In genomic region chr17:19728114-19728495, GRCh38 we compare ENCODE assay signal across 8 cellular contexts. TPM values are rescaled to one million over a fixed set of nuclear protein-coding genes. Genes with fewer than 3 reads are reported as not detected.
DNase-seq lines count a peak whose midpoint lies in the region; ATAC-seq and TF ChIP-seq lines count a peak whose summit lies in the region.

No MANE protein-coding gene starts in this region.

- H3K36me3 ChIP-seq in breast epithelium (no peaks in the 10 kb centered on the region), tibial nerve (no peaks in the 10 kb centered on the region)

- CTCF ChIA-PET in AG04449 (lab: Yijun Ruan, JAX): interaction anchor here (1.1 to 1.8 kb wide), 5 partner anchors 14 to 80 kb away, joined by 3 to 9 read pairs (median 5); partner anchors contain the start of gene ALDH3A2

- H3K4me3 ChIP-seq in AG04449 (ENCODE audit: low read depth, low read length): no peak overlapping the region
- peak overlapping the region in 1 of 3 donors; percentile 38 for H3K4me3 ChIP-seq in breast epithelium
- H3K4me3 ChIP-seq in tibial nerve: no peak overlapping the region

- H3K9me3 ChIP-seq in breast epithelium (no peaks in the 10 kb centered on the region), tibial nerve (no peaks in the 10 kb centered on the region)

- no peaks in the 10 kb centered on the region for H3K27me3 ChIP-seq in breast epithelium
- no peaks in the 10 kb centered on the region for H3K27me3 ChIP-seq in tibial nerve

- WGBS in tibial nerve, 2 donors: 5% methylated on average over 7 of the region's 7 CpGs

- H3K27ac ChIP-seq in breast epithelium (peak overlapping the region; percentile 99 to 100), tibial nerve (peak overlapping the region; percentile 78 to 98 (median 90))

- DNase-seq in AG04449 (ENCODE audit: low read depth, low spot score): peak; percentile 26
- DNase-seq in NCI-H1694 (lab: John Stamatoyannopoulos, UW): peak; percentile 17
- peak; percentile 89 to 97 for DNase-seq in breast epithelium (ENCODE audit: low spot score in 2 of 2)
- peak; percentile 53 for DNase-seq in left kidney (ENCODE audit: low read depth, low spot score)
- DNase-seq in tibial nerve (ENCODE audit: low spot score in 2 of 2): peak; percentile 80 to 89
- no peak for DNase-seq in NCI-H128 (lab: John Stamatoyannopoulos, UW; ENCODE audit: unreplicated experiment)
- no peak for DNase-seq in NOMO-1 (lab: John Stamatoyannopoulos, UW; ENCODE audit: unreplicated experiment in 2 of 2)

- H3K4me1 ChIP-seq in breast epithelium: peaks cover 23 to 28% of the 10 kb centered on the region in 2 donors
- peaks cover 5 to 67% (median 41%) of the 10 kb centered on the region in 4 donors for H3K4me1 ChIP-seq in tibial nerve

- TF ChIP-seq CTCF in AG04449 (IDR thresholded peaks at IDR 0.05; ENCODE audit: insufficient read depth, low read length, missing control alignments) (no peak), breast epithelium (IDR thresholded peaks at IDR 0.05) (no peak), tibial nerve (IDR thresholded peaks at IDR 0.05) (no peak)

- no peak for TF ChIP-seq POLR2A in breast epithelium (IDR thresholded peaks at IDR 0.05)
- TF ChIP-seq POLR2A in tibial nerve (IDR thresholded peaks at IDR 0.05): no peak

- ATAC-seq in activated CD4-positive, CD25-positive, alpha-beta regulatory T cell treated with anti-CD3 and anti-CD28 coated beads, Interleukin-2, amount 50 U/mL, for 24 hours: no peak

- POLR2A ChIA-PET in AG04449 (lab: Yijun Ruan, JAX): no interaction called here

- intact Hi-C loops in breast epithelium (cut with DNase I; ENCODE audit: low total_unique reads): no loop called here

- peak; percentile 13 to 84 for TF ChIP-seq EP300 in tibial nerve (IDR thresholded peaks at IDR 0.05)

RNA-seq across cellular contexts. Expression of gene SLC47A2, which starts 11.7 kb away (rescaled TPM):
- total RNA-seq in breast epithelium: under 1 TPM in 2 of 3 donors, not detected in 1; 0.15 to 0.66 TPM
- total RNA-seq in tibial nerve: not detected

RNA-seq across cellular contexts. Expression of gene ALDH3A1, which starts 20.0 kb away (rescaled TPM):
- total RNA-seq in breast epithelium (1 to 10 TPM; 1.1 to 5.6 (median 2.0) TPM), tibial nerve (1 to 10 TPM in 2 of 4 donors, under 1 TPM in 1, not detected in 1; 0.21 to 2.1 (median 1.7) TPM)

Comparison
In these comparisons a context has a peak if more than half of its experiments do, and no peak if none do; other contexts are left out.
1. DNase-seq: peak in AG04449 (single experiment), NCI-H1694 (single experiment), breast epithelium (2 of 2), left kidney (single experiment) and tibial nerve (2 of 2); none in NCI-H128 (single experiment) and NOMO-1 (0 of 2).